Comparison of ENCODE assay signal across 20 cellular contexts in genomic region chr10:4810093-4810492, GRCh38. TPM values are rescaled to one million over a fixed set of nuclear protein-coding genes. Genes with fewer than 3 reads are reported as not detected.
DNase-seq lines count a peak whose midpoint lies in the region; ATAC-seq and TF ChIP-seq lines count a peak whose summit lies in the region.
"Had no signal": no experiment of that assay in that cellular context is flagged by ENCODE, and none has a peak within 500 bp of the region (broad histone marks: within the 10 kb centered on the region; RNA-seq: fewer than 3 reads in every experiment).

No MANE protein-coding gene starts in this region.

- H3K4me2 ChIP-seq in SK-N-SH, result no peak overlapping the region

- H3K4me3 ChIP-seq in SK-N-SH (ENCODE audit: low read depth in 2 of 2, low read length in 1 of 2), result no peak overlapping the region
- no peak overlapping the region for H3K4me3 ChIP-seq in astrocyte of the cerebellum (ENCODE audit: low read depth, low read length)
- H3K4me3 ChIP-seq in thyroid gland (replicated peaks in 1 of 3), result no peak overlapping the region
- no peak overlapping the region for H3K4me3 ChIP-seq in coronary artery
- H3K4me3 ChIP-seq in vagina, result no peak overlapping the region
- H3K4me3 ChIP-seq: lung, prostate gland, tibial nerve had no signal

- CTCF ChIA-PET in SK-N-SH (lab: Yijun Ruan, JAX), result interaction anchor here (1.4 kb wide), 1 partner anchor 39 kb away, joined by 5 read pairs; no protein-coding TSS in a partner anchor

- no peaks in the 10 kb centered on the region for H3K79me2 ChIP-seq in SK-N-SH (ENCODE audit: insufficient read depth)

- no peaks in the 10 kb centered on the region for H3K9me3 ChIP-seq in SK-N-SH
- no peaks in the 10 kb centered on the region for H3K9me3 ChIP-seq in thyroid gland
- H3K9me3 ChIP-seq in vagina, result no peaks in the 10 kb centered on the region
- H3K9me3 ChIP-seq: prostate gland, tibial nerve had no signal

- no peak for TF ChIP-seq CTCF in SK-N-SH (IDR thresholded peaks at IDR 0.05)
- no peak for TF ChIP-seq CTCF in astrocyte of the cerebellum (IDR thresholded peaks at IDR 0.05; ENCODE audit: low read depth, low read length, missing control alignments)
- no peak for TF ChIP-seq CTCF in thyroid gland (IDR thresholded peaks at IDR 0.05)
- no peak for TF ChIP-seq CTCF in coronary artery (IDR thresholded peaks at IDR 0.05)
- no peak for TF ChIP-seq CTCF in vagina (IDR thresholded peaks at IDR 0.05)

- no peaks in the 10 kb centered on the region for H3K9me2 ChIP-seq in SK-N-SH

- intact Hi-C loops in thyroid gland (cut with DNase I) (loop anchor here (10.0 kb wide), 1 partner anchor 475 kb away; no protein-coding TSS in a partner anchor), vagina (cut with DNase I) (loop anchor here (10.0 kb wide), 1 partner anchor 575 kb away; no protein-coding TSS in a partner anchor)

- POLR2A ChIA-PET in SK-N-SH (lab: Yijun Ruan, JAX), result no interaction called here

- TF ChIP-seq POLR2A in thyroid gland (IDR thresholded peaks at IDR 0.05) (peak in 1 of 2 donors; percentile 33), vagina (IDR thresholded peaks at IDR 0.05) (no peak)

- H3K4me1 ChIP-seq in SK-N-SH (ENCODE audit: control insufficient read depth in 1 of 2, insufficient read depth in 2 of 2, low read depth in 1 of 2, low read length in 1 of 2), result peaks cover 0 to 15% of the 10 kb centered on the region in 2 experiments; a peak in 1 of 4 replicates
- H3K4me1 ChIP-seq in thyroid gland, result peaks cover 0 to 18% of the 10 kb centered on the region in 2 donors
- H3K4me1 ChIP-seq in vagina, result peaks cover 3% of the 10 kb centered on the region
- H3K4me1 ChIP-seq: prostate gland had no signal

- no peak for ATAC-seq in SK-N-SH treated with all-trans-retinoic acid at 6 μM for 48 hours
- ATAC-seq: activated CD4-positive, CD25-positive, alpha-beta regulatory T cell treated with anti-CD3 and anti-CD28 coated beads, Interleukin-2, amount 50 U/mL, for 24 hours; HCT116; natural killer cell treated with Interleukin-12 subunit alpha and Interleukin-12 subunit beta and Interleukin-15 and Interleukin-18, amount 100 ng/mL, for 72 hours had no signal

- 80% methylated on average over 9 of the region's 9 CpGs for WGBS in SK-N-SH (ENCODE audit: low lambda C conversion rate)
- 48 to 59% methylated on average over 9 of the region's 9 CpGs for WGBS in thyroid gland, 2 donors

- TF ChIP-seq RAD21 in SK-N-SH (IDR thresholded peaks at IDR 0.05; ENCODE audit: low read length), result no peak

- DNase-seq in SK-N-SH (no peak), astrocyte of the cerebellum (ENCODE audit: low read depth) (peak; percentile 39), fibroblast of the conjunctiva (ENCODE audit: low read depth) (peak; percentile 12), thyroid gland (peak in 1 of 2 donors; percentile 17), coronary artery (ENCODE audit: low spot score) (no peak), vagina (ENCODE audit: extremely low spot score in 2 of 2) (no peak), NOMO-1 (lab: John Stamatoyannopoulos, UW; ENCODE audit: unreplicated experiment in 2 of 2) (no peak)
- DNase-seq: 8988T; DND-41; NCI-H146; NCI-H2227 treated with DMSO at 0.1 percent for 48 hours; SIG-M5; stimulated activated CD4-positive, alpha-beta T cell treated with anti-CD3 and anti-CD28 coated beads, Interleukin-12 subunit alpha, Interleukin-12 subunit beta, amount 100 ng/mL, for 4 hours had no signal

- peaks cover 51% of the 10 kb centered on the region for H3F3A ChIP-seq in SK-N-SH (replicated peaks; ENCODE audit: insufficient read depth)

- H3K27ac ChIP-seq in SK-N-SH (ENCODE audit: low read depth in 2 of 2, low read length in 1 of 2) (peak overlapping the region in 1 of 2 experiments; percentile 95; a peak in 2 of 4 replicates), thyroid gland (peak overlapping the region in 2 of 3 donors; percentile 53 to 59), coronary artery (no peak overlapping the region), vagina (no peak overlapping the region)
- H3K27ac ChIP-seq: prostate gland, tibial nerve had no signal

- H3K27me3 ChIP-seq in SK-N-SH (ENCODE audit: insufficient read depth) (no peaks in the 10 kb centered on the region), thyroid gland (no peaks in the 10 kb centered on the region), vagina (no peaks in the 10 kb centered on the region)
- H3K27me3 ChIP-seq: tibial nerve had no signal

- H3K36me3 ChIP-seq in SK-N-SH (replicated peaks in 1 of 2; ENCODE audit: control insufficient read depth in 1 of 2, insufficient read depth in 2 of 2, low read length in 1 of 2), result no peaks in the 10 kb centered on the region
- H3K36me3 ChIP-seq in thyroid gland, result no peaks in the 10 kb centered on the region
- no peaks in the 10 kb centered on the region for H3K36me3 ChIP-seq in vagina
- H3K36me3 ChIP-seq: prostate gland, tibial nerve had no signal

- in situ Hi-C loops in astrocyte of the cerebellum (cut with HindIII; ENCODE audit: low sequenced_read_pairs), result no loop called here

- no peak overlapping the region for H2AFZ ChIP-seq in SK-N-SH (ENCODE audit: low read depth)

- H4K20me1 ChIP-seq in SK-N-SH (ENCODE audit: insufficient read depth), result no peaks in the 10 kb centered on the region

- no peak overlapping the region for H3K9ac ChIP-seq in SK-N-SH

- TF ChIP-seq EP300 in SK-N-SH (IDR thresholded peaks at IDR 0.05; ENCODE audit: borderline replicate concordance in 1 of 2, low read depth in 1 of 2, low read length in 1 of 2), result no peak

TF ChIP-seq in SK-N-SH, 30 proteins besides CTCF, POLR2A, EP300 and RAD21:
- TF ChIP-seq FOSL2 (IDR thresholded peaks at IDR 0.05; ENCODE audit: borderline replicate concordance, low read depth) (no peak), PBX3 (IDR thresholded peaks at IDR 0.05) (no peak), NFIC (IDR thresholded peaks at IDR 0.05; ENCODE audit: borderline replicate concordance) (0 out of 2 replicates have a peak, but pooled peaks have one; percentile 14), SMC3 (IDR thresholded peaks at IDR 0.05; ENCODE audit: low read depth, low read length) (no peak), FOXM1 (IDR thresholded peaks at IDR 0.05; ENCODE audit: low read depth) (no peak)

TF ChIP-seq in SK-N-SH treated with all-trans-retinoic acid at 6 μM for 48 hours, 23 proteins besides CTCF, POLR2A, EP300 and RAD21:
- TF ChIP-seq TSHZ2 (CRISPR knock-in tag; IDR thresholded peaks at IDR 0.05), result no peak
- no peak for TF ChIP-seq CSRNP3 (CRISPR knock-in tag; IDR thresholded peaks at IDR 0.05)
- TF ChIP-seq TCF4 (CRISPR knock-in tag; IDR thresholded peaks at IDR 0.05; ENCODE audit: borderline replicate concordance), result no peak
- no peak for TF ChIP-seq ZNF70 (CRISPR knock-in tag; IDR thresholded peaks at IDR 0.05)
- no peak for TF ChIP-seq CSDC2 (CRISPR knock-in tag; IDR thresholded peaks at IDR 0.05)
- TF ChIP-seq ZNF8 (CRISPR knock-in tag; IDR thresholded peaks at IDR 0.05), result no peak
- TF ChIP-seq ARNTL (CRISPR knock-in tag; IDR thresholded peaks at IDR 0.05; ENCODE audit: borderline replicate concordance, low read depth), result no peak
- TF ChIP-seq PPARA (CRISPR knock-in tag; IDR thresholded peaks at IDR 0.05; ENCODE audit: borderline replicate concordance), result no peak
- TF ChIP-seq SNAI2 (CRISPR knock-in tag; IDR thresholded peaks at IDR 0.05), result no peak

RNA-seq across cellular contexts. Expression of gene AKR1E2, which starts 15.9 kb away (rescaled TPM):
- polyA plus RNA-seq in SK-N-SH (2012; rRNA removed), result 5.8 and 6.9 TPM in 2 replicates
- 4.3 and 5.0 TPM in 2 replicates for polyA plus RNA-seq in SK-N-SH (2012; cell fraction: cytosol; rRNA removed)
- polyA plus RNA-seq in SK-N-SH (2012; cell fraction: nucleus; rRNA removed), result 17.5 and 19.0 TPM in 2 replicates
- total RNA-seq in thyroid gland (10 to 100 TPM; 14.4 to 18.5 (median 15.9) TPM), vagina (3.7 TPM)

Comparison
In these comparisons a context has a peak if more than half of its experiments do, and no peak if none do; other contexts are left out.
1. DNase-seq: peak in astrocyte of the cerebellum (single experiment) and fibroblast of the conjunctiva (single experiment); none in SK-N-SH (single experiment), coronary artery (single experiment), vagina (0 of 2) and NOMO-1 (0 of 2).
2. H3K27ac ChIP-seq: peak in thyroid gland (2 of 3); none in coronary artery (0 of 2) and vagina (single experiment).